Comparison of ENCODE assay signal across 1 cellular context in genomic region chr3:172506094-172506493, GRCh38.
TF ChIP-seq lines count a peak whose summit lies in the region.

No MANE protein-coding gene starts in this region.

TF ChIP-seq in GM12878, 131 proteins besides CTCF, POLR2A, EP300 and RAD21:
- no peak for TF ChIP-seq RB1 (IDR thresholded peaks at IDR 0.05; ENCODE audit: borderline replicate concordance)
- no peak for TF ChIP-seq STAT1 (conservative IDR thresholded peaks at IDR 0.05)
- no peak for TF ChIP-seq CREB1 (IDR thresholded peaks at IDR 0.05; ENCODE audit: low read depth)
- TF ChIP-seq ZBTB33 (IDR thresholded peaks at IDR 0.05): no peak
- TF ChIP-seq PBX3 (IDR thresholded peaks at IDR 0.05; ENCODE audit: insufficient replicate concordance, low read depth, low read length): no peak
